In the genomic region with DNA sequence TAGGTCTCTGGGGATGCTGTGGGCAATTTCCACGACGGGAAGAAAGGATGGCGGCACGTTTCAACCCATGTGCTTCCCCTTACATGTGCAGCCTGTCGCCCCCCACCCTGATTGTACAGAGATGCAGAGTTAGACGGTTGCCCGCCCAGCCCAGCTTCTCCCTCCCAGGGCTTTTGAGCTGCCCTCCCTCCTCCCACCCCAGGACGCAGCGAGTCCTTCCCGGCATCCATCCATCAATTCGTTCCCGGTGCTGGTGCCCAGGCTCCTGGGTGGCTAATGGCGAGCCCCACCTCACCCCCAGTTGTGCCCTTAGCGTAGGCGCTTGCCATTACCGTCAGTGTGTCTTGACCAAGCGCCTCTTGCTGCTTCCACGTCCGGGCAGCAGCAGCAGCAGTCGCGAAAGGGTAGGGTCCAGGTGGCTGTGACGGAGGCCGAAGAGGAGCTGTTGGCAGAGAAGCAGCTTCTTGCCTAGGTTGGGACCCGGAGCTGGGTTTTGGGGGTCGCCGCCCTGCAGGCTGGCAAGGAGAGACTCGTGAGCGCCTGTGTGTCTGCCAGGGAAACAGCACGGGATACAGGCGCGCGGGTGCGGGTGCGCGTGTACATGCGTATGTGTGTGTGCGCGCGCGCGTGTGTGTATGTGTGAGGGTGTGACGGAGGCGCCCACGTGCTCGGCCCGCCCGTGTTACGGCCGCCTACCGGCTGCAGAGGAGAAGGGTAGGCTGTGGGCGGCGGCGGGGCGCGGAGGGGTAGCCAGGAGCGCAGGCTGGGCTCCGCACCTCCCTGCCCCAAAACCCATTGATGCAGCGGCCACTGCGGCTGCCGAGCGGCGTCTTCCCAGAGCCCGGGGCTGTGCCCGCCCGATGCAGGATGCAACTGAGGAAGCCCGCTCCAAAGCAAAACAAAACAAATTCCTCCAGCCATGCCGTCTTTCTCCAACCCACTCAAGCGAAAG, we compare ENCODE assay signal across 8 cellular contexts. TPM values are rescaled to one million over a fixed set of nuclear protein-coding genes. Genes with fewer than 3 reads are reported as not detected.
DNase-seq lines count a peak whose midpoint lies in the region; ATAC-seq and TF ChIP-seq lines count a peak whose summit lies in the region.

A gene (minus strand): TSS at position 609 of the 952 bp plus-strand sequence. CDS start 20,679 bp downstream, outside the sequence.

- POLR2A ChIA-PET in activated CD8-positive, alpha-beta T cell treated with anti-CD3 and anti-CD28 coated beads for 36 hours (lab: Charles Lee) = no interaction called here

- H3K27ac Mint-ChIP-seq in activated CD8-positive, alpha-beta T cell treated with anti-CD3 and anti-CD28 coated beads for 36 hours = no peak within 1 kb of the TSS
- H3K27ac Mint-ChIP-seq in nephron progenitor cell = peak within 1 kb of the TSS; percentile 36

- no peak for ATAC-seq in activated CD8-positive, alpha-beta T cell treated with anti-CD3 and anti-CD28 coated beads for 36 hours
- no peak for ATAC-seq in HG02610 (IDR thresholded peaks at IDR 0.05; ENCODE audit: unreplicated experiment)
- ATAC-seq in HG02642 (IDR thresholded peaks at IDR 0.05; ENCODE audit: poor library complexity, unreplicated experiment) = no peak

- H3K4me3 ChIP-seq in fibroblast of villous mesenchyme (ENCODE audit: low read depth, low read length) = peak within 1 kb of the TSS; percentile 70

- intact Hi-C loops in activated CD8-positive, alpha-beta T cell treated with anti-CD3 and anti-CD28 coated beads for 36 hours (cut with micrococcal nuclease) = no loop called here

- H3K4me3 Mint-ChIP-seq in activated CD8-positive, alpha-beta T cell treated with anti-CD3 and anti-CD28 coated beads for 36 hours = peak within 1 kb of the TSS; percentile 57
- peak within 1 kb of the TSS; percentile 87 for H3K4me3 Mint-ChIP-seq in nephron progenitor cell

- no peak for TF ChIP-seq CTCF in activated CD8-positive, alpha-beta T cell treated with anti-CD3 and anti-CD28 coated beads for 36 hours (IDR thresholded peaks at IDR 0.05)
- TF ChIP-seq CTCF in fibroblast of villous mesenchyme (IDR thresholded peaks at IDR 0.05; ENCODE audit: insufficient read depth, low read depth, low read length) (peak; percentile 31), nephron progenitor cell (IDR thresholded peaks at IDR 0.05) (peak; percentile 64)

- no peaks in the 10 kb centered on the region for H3K9me3 Mint-ChIP-seq in activated CD8-positive, alpha-beta T cell treated with anti-CD3 and anti-CD28 coated beads for 36 hours
- H3K9me3 Mint-ChIP-seq in nephron progenitor cell = no peaks in the 10 kb centered on the region

- H3K36me3 Mint-ChIP-seq in activated CD8-positive, alpha-beta T cell treated with anti-CD3 and anti-CD28 coated beads for 36 hours (ENCODE audit: low read depth) = no peaks in the 10 kb centered on the region
- H3K36me3 Mint-ChIP-seq in nephron progenitor cell (ENCODE audit: low read depth) = no peaks in the 10 kb centered on the region

- DNase-seq in activated CD8-positive, alpha-beta memory T cell treated with anti-CD3 and anti-CD28 coated beads for 24 hours = peak; percentile 53
- no peak for DNase-seq in activated CD8-positive, alpha-beta memory T cell treated with anti-CD3 and anti-CD28 coated beads, Interleukin-2, amount 50 U/mL, for 4 hours
- DNase-seq in NCI-H146 treated with DMSO at 0.1 percent for 48 hours (lab: John Stamatoyannopoulos, UW; ENCODE audit: unreplicated experiment) = peak; percentile 41
- peak; percentile 47 for DNase-seq in activated CD8-positive, alpha-beta T cell treated with anti-CD3 and anti-CD28 coated beads for 36 hours
- peak; percentile 60 for DNase-seq in fibroblast of villous mesenchyme (ENCODE audit: low read depth)
- peak; percentile 81 for DNase-seq in nephron progenitor cell

- H3K27me3 Mint-ChIP-seq in activated CD8-positive, alpha-beta T cell treated with anti-CD3 and anti-CD28 coated beads for 36 hours = peaks cover 43% of the 10 kb centered on the region
- peaks cover 47% of the 10 kb centered on the region for H3K27me3 Mint-ChIP-seq in nephron progenitor cell (ENCODE audit: low read depth, poor library complexity)

- H3K4me1 Mint-ChIP-seq in activated CD8-positive, alpha-beta T cell treated with anti-CD3 and anti-CD28 coated beads for 36 hours (ENCODE audit: low read depth) = peaks cover 14% of the 10 kb centered on the region
- H3K4me1 Mint-ChIP-seq in nephron progenitor cell = peaks cover 17% of the 10 kb centered on the region

- CTCF ChIA-PET in activated CD8-positive, alpha-beta T cell treated with anti-CD3 and anti-CD28 coated beads for 36 hours (lab: Charles Lee) = interaction anchor here (0.9 kb wide), 1 partner anchor 17 kb away, joined by 3 read pairs; no protein-coding TSS in a partner anchor

RNA-seq across cellular contexts. Expression of the gene that starts here (rescaled TPM):
- total RNA-seq in activated CD8-positive, alpha-beta T cell treated with anti-CD3 and anti-CD28 coated beads for 36 hours = not detected
- 0.43 and 0.64 TPM in 2 replicates for total RNA-seq in fibroblast of villous mesenchyme

Comparison
In these comparisons a context has a peak if more than half of its experiments do, and no peak if none do; other contexts are left out.
1. Peak in DNase-seq in activated CD8-positive, alpha-beta T cell treated with anti-CD3 and anti-CD28 coated beads for 36 hours; RNA of the gene not detected or under 1 TPM.
2. Peak in DNase-seq and H3K4me3 ChIP-seq in fibroblast of villous mesenchyme; RNA of the gene not detected or under 1 TPM.